Comparison of ENCODE assay signal across 1 cellular context in genomic region chr12:55996201-55996714, GRCh38.
TF ChIP-seq lines count a peak whose summit lies in the region.

No MANE protein-coding gene starts in this region.

TF ChIP-seq in K562, 482 proteins besides CTCF, POLR2A, EP300 and RAD21 (continued from another document and continues in another):
- no peak for TF ChIP-seq MGA (IDR thresholded peaks at IDR 0.05)
- TF ChIP-seq RBM15 (IDR thresholded peaks at IDR 0.05; ENCODE audit: insufficient read depth, low read length), result no peak
- no peak for TF ChIP-seq TCF7L2 (IDR thresholded peaks at IDR 0.05; ENCODE audit: low read depth, low read length)
- TF ChIP-seq ZNF609 (CRISPR knock-in tag; IDR thresholded peaks at IDR 0.05; ENCODE audit: borderline replicate concordance), result no peak
- no peak for TF ChIP-seq THRAP3 (IDR thresholded peaks at IDR 0.05; ENCODE audit: borderline replicate concordance)
- TF ChIP-seq HEY1 (CRISPR knock-in tag; IDR thresholded peaks at IDR 0.05; ENCODE audit: borderline replicate concordance), result peak; percentile 42; the same call in 1 of the 2 replicates
- peak; percentile 30 for TF ChIP-seq NCOA4 (IDR thresholded peaks at IDR 0.05; ENCODE audit: partially characterized antibody)
- TF ChIP-seq ELF2 (CRISPR knock-in tag; IDR thresholded peaks at IDR 0.05), result no peak
- peak; percentile 93 for TF ChIP-seq ADNP (tag; IDR thresholded peaks at IDR 0.05)
- peak; percentile 44 for TF ChIP-seq MTA3 (IDR thresholded peaks at IDR 0.05; ENCODE audit: borderline replicate concordance)
- no peak for TF ChIP-seq ZNF143 (CRISPR knock-in tag; IDR thresholded peaks at IDR 0.05)
- TF ChIP-seq ZNF76 (CRISPR knock-in tag; IDR thresholded peaks at IDR 0.05; ENCODE audit: borderline replicate concordance), result no peak
- peak; percentile 100 for TF ChIP-seq ZNF121 (CRISPR knock-in tag; conservative IDR thresholded peaks at IDR 0.05)
- TF ChIP-seq BCLAF1 (IDR thresholded peaks at IDR 0.05; ENCODE audit: borderline replicate concordance in 1 of 2, control insufficient read depth in 1 of 2, low read depth in 2 of 2, low read length in 1 of 2), result 0 out of 4 replicates have a peak, but pooled peaks of 1 of the 2 experiments have one; percentile 28
- peak; percentile 48; the same call in 1 of the 2 replicates for TF ChIP-seq EP400 (IDR thresholded peaks at IDR 0.05)
- TF ChIP-seq OTX1 (CRISPR knock-in tag; IDR thresholded peaks at IDR 0.05), result no peak
- TF ChIP-seq CTCFL (IDR thresholded peaks at IDR 0.05; ENCODE audit: borderline replicate concordance, insufficient read depth, low read depth, low read length, poor library complexity, severe bottlenecking), result no peak
- TF ChIP-seq KAT8 (IDR thresholded peaks at IDR 0.05; ENCODE audit: low read depth), result no peak
- TF ChIP-seq DEAF1 (CRISPR knock-in tag; IDR thresholded peaks at IDR 0.05), result peak; percentile 66
- TF ChIP-seq HNRNPK (IDR thresholded peaks at IDR 0.05; ENCODE audit: low read depth, low read length, poor library complexity, severe bottlenecking), result no peak
- TF ChIP-seq ERF (CRISPR knock-in tag; IDR thresholded peaks at IDR 0.05), result no peak
- TF ChIP-seq HBP1 (CRISPR knock-in tag; IDR thresholded peaks at IDR 0.05), result no peak
- no peak for TF ChIP-seq SPI1 (IDR thresholded peaks at IDR 0.05; ENCODE audit: borderline replicate concordance, low read depth, low read length)
- TF ChIP-seq SMARCA4 (IDR thresholded peaks at IDR 0.05), result 0 out of 2 replicates have a peak, but pooled peaks have one; percentile 42
- no peak for TF ChIP-seq GTF2F1 (IDR thresholded peaks at IDR 0.05; ENCODE audit: low read depth, low read length)
- TF ChIP-seq FOS (IDR thresholded peaks at IDR 0.05; ENCODE audit: extremely low read depth, insufficient read length), result no peak
- no peak for TF ChIP-seq KDM5B (IDR thresholded peaks at IDR 0.05; ENCODE audit: insufficient replicate concordance, low read depth, low read length)
- TF ChIP-seq HMG20A (CRISPR knock-in tag; conservative IDR thresholded peaks at IDR 0.05), result no peak
- TF ChIP-seq ATF1 (CRISPR knock-in tag; IDR thresholded peaks at IDR 0.05), result no peak
- no peak; the same call in 1 of the 2 replicates for TF ChIP-seq ATF1 (tag; IDR thresholded peaks at IDR 0.05)
- TF ChIP-seq MEF2A (IDR thresholded peaks at IDR 0.05; ENCODE audit: control insufficient read depth, low read depth, low read length), result no peak
- no peak for TF ChIP-seq SIRT6 (IDR thresholded peaks at IDR 0.05; ENCODE audit: low read depth, low read length)
- TF ChIP-seq ARNT (IDR thresholded peaks at IDR 0.05), result peak; percentile 73 to 85; a peak in 2 of 4 replicates
- TF ChIP-seq ZNF561 (CRISPR knock-in tag; conservative IDR thresholded peaks at IDR 0.05), result no peak
- peak; percentile 43 for TF ChIP-seq CXXC5 (CRISPR knock-in tag; IDR thresholded peaks at IDR 0.05)
- TF ChIP-seq SMARCE1 (IDR thresholded peaks at IDR 0.05), result peak; percentile 30; the same call in 1 of the 2 replicates
